Comparison of ENCODE assay signal across 8 cellular contexts in genomic region chr14:73850940-73851339, GRCh38. TPM values are rescaled to one million over a fixed set of nuclear protein-coding genes. Genes with fewer than 3 reads are reported as not detected.
A peak's percentile ranks its signal among the peaks of the same experiment; 100 is the strongest.
DNase-seq lines count a peak whose midpoint lies in the region; ATAC-seq, FAIRE-seq and TF ChIP-seq lines count a peak whose summit lies in the region.

No MANE protein-coding gene starts in this region.

- FAIRE-seq in islet of Langerhans (lab: Jason Lieb, UNC) = peak; percentile 21

- H3K36me3 ChIP-seq in A673 (ENCODE audit: insufficient read depth, low read length, poor library complexity, severe bottlenecking) = no peaks in the 10 kb centered on the region
- no peaks in the 10 kb centered on the region for H3K36me3 ChIP-seq in stomach

- H3K4me1 ChIP-seq in A673 (ENCODE audit: insufficient read depth, low read length, poor library complexity, severe bottlenecking) (peaks cover 6% of the 10 kb centered on the region), stomach (peaks cover 0 to 31% (median 20%) of the 10 kb centered on the region in 4 donors)

- peak overlapping the region; percentile 69 for H3K4me3 ChIP-seq in A673 (ENCODE audit: low read depth, low read length, poor library complexity, severe bottlenecking)
- peak overlapping the region; percentile 75 for H3K4me3 ChIP-seq in HFF-Myc (replicated peaks; ENCODE audit: low read depth, low read length)
- peak overlapping the region; percentile 52 to 66 (median 57) for H3K4me3 ChIP-seq in stomach

- H3K9me3 ChIP-seq in A673 (ENCODE audit: low read depth, low read length, poor library complexity, severe bottlenecking) (no peaks in the 10 kb centered on the region), stomach (no peaks in the 10 kb centered on the region)

- peak; percentile 12 for DNase-seq in A673 (ENCODE audit: low spot score)
- DNase-seq in HFF-Myc (ENCODE audit: extremely low read depth, low read depth) = no peak
- DNase-seq in activated naive CD8-positive, alpha-beta T cell treated with anti-CD3 and anti-CD28 coated beads, Interleukin-2, amount 10 ng/mL, durations not matched to agents 7 days and 5 days = no peak
- no peak for DNase-seq in stomach
- DNase-seq in GDM1 (lab: John Stamatoyannopoulos, UW) = no peak
- DNase-seq in NCI-H2107 (lab: John Stamatoyannopoulos, UW) = no peak
- no peak for DNase-seq in activated CD4-positive, alpha-beta T cell treated with anti-CD3 and anti-CD28 coated beads for 48 hours

- no TSS peak for BruUV-seq in A673 (replicated peaks; lab: Mats Ljungman, UMichigan)

- intact Hi-C loops in A673 (cut with micrococcal nuclease; ENCODE audit: unreplicated experiment) = no loop called here
- intact Hi-C loops in stomach (cut with DNase I; ENCODE audit: low total_unique reads) = no loop called here

- TF ChIP-seq POLR2A in stomach (IDR thresholded peaks at IDR 0.05) = no peak

- H3K9me3 Mint-ChIP-seq in activated naive CD8-positive, alpha-beta T cell treated with anti-CD3 and anti-CD28 coated beads, Interleukin-2, amount 10 ng/mL, durations not matched to agents 7 days and 5 days = no peaks in the 10 kb centered on the region

- POLR2A ChIA-PET in A673 (lab: Charles Lee; ENCODE audit: low non-redundant PET) = interaction anchor here (0.6 kb wide), 2 partner anchors 101 to 282 kb away, joined by 3 to 9 read pairs; partner anchors contain the start of gene ACOT2
- POLR2A ChIA-PET in activated naive CD8-positive, alpha-beta T cell treated with anti-CD3 and anti-CD28 coated beads, Interleukin-2, amount 10 ng/mL, durations not matched to agents 7 days and 5 days (lab: Charles Lee) = interaction anchor here (0.9 to 2.7 kb wide), 4 partner anchors 64 to 110 kb away, joined by 4 to 15 read pairs (median 8); a partner anchor contains a TSS

- peak overlapping the region; percentile 94 for H3K27ac Mint-ChIP-seq in activated naive CD8-positive, alpha-beta T cell treated with anti-CD3 and anti-CD28 coated beads, Interleukin-2, amount 10 ng/mL, durations not matched to agents 7 days and 5 days

- no peak for TF ChIP-seq EP300 in stomach (IDR thresholded peaks at IDR 0.05)

- TF ChIP-seq CTCF in A673 (conservative IDR thresholded peaks at IDR 0.05; ENCODE audit: low read depth, low read length) (no peak), HFF-Myc (IDR thresholded peaks at IDR 0.05; ENCODE audit: low read depth, low read length, missing control alignments) (no peak), stomach (IDR thresholded peaks at IDR 0.05) (no peak)

- peak overlapping the region; percentile 91 for H3K4me3 Mint-ChIP-seq in activated naive CD8-positive, alpha-beta T cell treated with anti-CD3 and anti-CD28 coated beads, Interleukin-2, amount 10 ng/mL, durations not matched to agents 7 days and 5 days

- no peaks in the 10 kb centered on the region for H3K36me3 Mint-ChIP-seq in activated naive CD8-positive, alpha-beta T cell treated with anti-CD3 and anti-CD28 coated beads, Interleukin-2, amount 10 ng/mL, durations not matched to agents 7 days and 5 days

- H3K4me1 Mint-ChIP-seq in activated naive CD8-positive, alpha-beta T cell treated with anti-CD3 and anti-CD28 coated beads, Interleukin-2, amount 10 ng/mL, durations not matched to agents 7 days and 5 days = peaks cover 13% of the 10 kb centered on the region

- no peaks in the 10 kb centered on the region for H3K27me3 ChIP-seq in A673 (replicated peaks; ENCODE audit: insufficient read depth, low read depth, low read length, poor library complexity)
- no peaks in the 10 kb centered on the region for H3K27me3 ChIP-seq in stomach

- H3K27me3 Mint-ChIP-seq in activated naive CD8-positive, alpha-beta T cell treated with anti-CD3 and anti-CD28 coated beads, Interleukin-2, amount 10 ng/mL, durations not matched to agents 7 days and 5 days = peaks cover 5% of the 10 kb centered on the region

- WGBS in stomach, 5 donors = 21 to 32% (median 27%) methylated on average over 3 of the region's 3 CpGs

- CTCF ChIA-PET in A673 (lab: Charles Lee) = interaction anchor here (0.6 kb wide), 1 partner anchor 187 kb away, joined by 6 read pairs; no protein-coding TSS in a partner anchor

- peak overlapping the region; percentile 91 for H3K27ac ChIP-seq in A673 (ENCODE audit: low read depth, low read length, poor library complexity, severe bottlenecking)
- H3K27ac ChIP-seq in stomach = peak overlapping the region; percentile 89 to 96 (median 94)

- ATAC-seq in activated naive CD8-positive, alpha-beta T cell treated with anti-CD3 and anti-CD28 coated beads, Interleukin-2, amount 10 ng/mL, durations not matched to agents 7 days and 5 days (ENCODE audit: low read depth) = no peak

RNA-seq across cellular contexts. Expression of gene PTGR2, which starts 0.7 kb away (rescaled TPM):
- 16.0 and 17.3 TPM in 2 replicates for total RNA-seq in A673 (2021)
- total RNA-seq in activated naive CD8-positive, alpha-beta T cell treated with anti-CD3 and anti-CD28 coated beads, Interleukin-2, amount 10 ng/mL, durations not matched to agents 7 days and 5 days = 1 to 10 TPM; 3.4 to 3.6 TPM
- 10 to 100 TPM in 1 of 5 donors, 1 to 10 TPM in 3, under 1 TPM in 1; 0.58 to 17.0 (median 7.7) TPM for total RNA-seq in stomach
- 1 to 10 TPM; 4.5 to 5.5 (median 4.7) TPM for polyA plus RNA-seq in stomach

RNA-seq across cellular contexts. Expression of gene ZNF410, which starts 35.7 kb away (rescaled TPM):
- total RNA-seq in A673 (2021) (60.4 and 69.4 TPM in 2 replicates), stomach (100 to 1,000 TPM in 1 of 5 donors, 10 to 100 TPM in 4; 44.8 to 183 (median 58.8) TPM)
- total RNA-seq in activated naive CD8-positive, alpha-beta T cell treated with anti-CD3 and anti-CD28 coated beads, Interleukin-2, amount 10 ng/mL, durations not matched to agents 7 days and 5 days = 10 to 100 TPM; 53.3 to 56.5 TPM
- polyA plus RNA-seq in stomach = 10 to 100 TPM; 21.4 to 35.4 (median 25.7) TPM
